1 cellular context compared by ENCODE assay signal in genomic region chr3:113697192-113698090, GRCh38.
TF ChIP-seq lines count a peak whose summit lies in the region.

No MANE protein-coding gene starts in this region.

TF ChIP-seq in endothelial cell of umbilical vein, 7 proteins besides CTCF, POLR2A, EP300 and RAD21:
- no peak for TF ChIP-seq MAX (IDR thresholded peaks at IDR 0.05; ENCODE audit: insufficient read depth, insufficient read length)
- TF ChIP-seq JUN (IDR thresholded peaks at IDR 0.05; ENCODE audit: borderline replicate concordance, insufficient read depth, insufficient read length, low read depth), result no peak
- no peak for TF ChIP-seq MYC (IDR thresholded peaks at IDR 0.05; ENCODE audit: low read depth, low read length)
- TF ChIP-seq POLR2AphosphoS5 (IDR thresholded peaks at IDR 0.05; ENCODE audit: insufficient read depth, low read depth, low read length), result no peak
- TF ChIP-seq FOS (IDR thresholded peaks at IDR 0.05; ENCODE audit: borderline replicate concordance, insufficient read depth, low read length), result no peak
- TF ChIP-seq GATA2 (IDR thresholded peaks at IDR 0.05; ENCODE audit: insufficient read depth, insufficient read length, low read depth, low read length), result no peak
- TF ChIP-seq EZH2 (IDR thresholded peaks at IDR 0.05; ENCODE audit: borderline replicate concordance, low read depth, low read length, severe bottlenecking), result no peak
